Comparison of ENCODE assay signal across 10 cellular contexts in genomic region chr5:32274548-32275420, GRCh38. TPM values are rescaled to one million over a fixed set of nuclear protein-coding genes. Genes with fewer than 3 reads are reported as not detected.
DNase-seq lines count a peak whose midpoint lies in the region; ATAC-seq and TF ChIP-seq lines count a peak whose summit lies in the region.
"Had no signal": no experiment of that assay in that cellular context is flagged by ENCODE, and none has a peak within 500 bp of the region (broad histone marks: within the 10 kb centered on the region; RNA-seq: fewer than 3 reads in every experiment).

No MANE protein-coding gene starts in this region.

- intact Hi-C loops in stomach (cut with DNase I; ENCODE audit: low total_unique reads): no loop called here

- no peak overlapping the region for H3K9ac ChIP-seq in Karpas-422 (ENCODE audit: low read length)

- H3K27me3 ChIP-seq in Karpas-422 (ENCODE audit: low read length) (no peaks in the 10 kb centered on the region), brain microvascular endothelial cell (replicated peaks) (no peaks in the 10 kb centered on the region), layer of hippocampus (ENCODE audit: control insufficient read depth, insufficient read depth, low read length) (no peaks in the 10 kb centered on the region), stomach (no peaks in the 10 kb centered on the region)
- H3K27me3 ChIP-seq: left lung had no signal

- no peak for DNase-seq in Karpas-422
- DNase-seq in brain microvascular endothelial cell: peak; percentile 48
- DNase-seq in stomach: no peak
- DNase-seq in NCI-H187 treated with DMSO at 0.1 percent for 48 hours (lab: John Stamatoyannopoulos, UW): no peak
- DNase-seq in DMS153 treated with DMSO at 0.1 percent for 48 hours (lab: John Stamatoyannopoulos, UW; ENCODE audit: unreplicated experiment): no peak
- DNase-seq: activated naive CD4-positive, alpha-beta T cell treated with anti-CD3 and anti-CD28 coated beads, Interleukin-2, amount 10 ng/mL, durations not matched to agents 7 days and 5 days; left lung; NCI-H1417 treated with DMSO at 0.1 percent for 48 hours had no signal

- in situ Hi-C loops in brain microvascular endothelial cell (cut with HindIII; ENCODE audit: low pct_ligation_motif_present, low sequenced_read_pairs): no loop called here

- H3K4me2 ChIP-seq in Karpas-422 (ENCODE audit: low read depth, low read length, poor library complexity, severe bottlenecking): no peak overlapping the region

- no peak for TF ChIP-seq EP300 in stomach (IDR thresholded peaks at IDR 0.05)

- H4K20me1 ChIP-seq in Karpas-422 (ENCODE audit: insufficient read depth, low read depth, low read length): peaks cover 15% of the 10 kb centered on the region; the same call in 1 of the 2 replicates

- no peaks in the 10 kb centered on the region for H3K9me2 ChIP-seq in Karpas-422 (replicated peaks; ENCODE audit: insufficient read depth, low read length)

- 62 to 75% (median 66%) methylated on average over 11 of the region's 11 CpGs for WGBS in stomach, 5 donors

- H3K4me1 ChIP-seq in Karpas-422 (ENCODE audit: low read length): peaks cover 48% of the 10 kb centered on the region
- H3K4me1 ChIP-seq in stomach: peaks cover 30 to 58% (median 47%) of the 10 kb centered on the region in 4 donors

- H3K9me3 ChIP-seq in Karpas-422 (ENCODE audit: low read length) (no peaks in the 10 kb centered on the region), stomach (no peaks in the 10 kb centered on the region)
- H3K9me3 ChIP-seq: left lung had no signal

- no peak for TF ChIP-seq POLR2A in stomach (IDR thresholded peaks at IDR 0.05)

- peaks cover 78% of the 10 kb centered on the region for H3K79me2 ChIP-seq in Karpas-422 (ENCODE audit: low read length)

- H3K27ac ChIP-seq in Karpas-422 (ENCODE audit: low read length) (peak overlapping the region; percentile 90), brain microvascular endothelial cell (peak overlapping the region; percentile 69), layer of hippocampus (ENCODE audit: low read depth, low read length) (peak overlapping the region; percentile 62), stomach (peak overlapping the region; percentile 20 to 80 (median 38))

- H2AFZ ChIP-seq in Karpas-422 (ENCODE audit: low read length): no peak overlapping the region

- H3K36me3 ChIP-seq in Karpas-422 (ENCODE audit: insufficient read depth, low read length): peaks cover 51% of the 10 kb centered on the region
- H3K36me3 ChIP-seq in brain microvascular endothelial cell (replicated peaks): peaks cover 12% of the 10 kb centered on the region
- peaks cover 28 to 56% (median 53%) of the 10 kb centered on the region in 4 donors for H3K36me3 ChIP-seq in stomach

- TF ChIP-seq CTCF in brain microvascular endothelial cell (IDR thresholded peaks at IDR 0.05; ENCODE audit: low read depth, low read length, missing control alignments) (no peak), stomach (IDR thresholded peaks at IDR 0.05) (no peak)

- no peak for ATAC-seq in HG03571 (IDR thresholded peaks at IDR 0.05; ENCODE audit: unreplicated experiment)

- H3K4me3 ChIP-seq in Karpas-422 (ENCODE audit: low read length): no peak overlapping the region
- H3K4me3 ChIP-seq in brain microvascular endothelial cell (ENCODE audit: low read depth, low read length): no peak overlapping the region
- no peak overlapping the region for H3K4me3 ChIP-seq in stomach
- H3K4me3 ChIP-seq: left lung had no signal

RNA-seq across cellular contexts. Expression of gene MTMR12, which starts 38.0 kb away (rescaled TPM):
- total RNA-seq in Karpas-422 (2014; rRNA removed; shearing (Covaris generic); ENCODE audit: low replicate concordance): 63.4 and 126 TPM in 2 replicates
- total RNA-seq in stomach: 10 to 100 TPM; 35.6 to 51.9 (median 45.5) TPM
- 10 to 100 TPM in 2 of 3 donors, 1 to 10 TPM in 1; 7.2 to 15.0 (median 11.5) TPM for polyA plus RNA-seq in stomach

Comparison
In these comparisons a context has a peak if more than half of its experiments do, and no peak if none do; other contexts are left out.
1. H3K27ac ChIP-seq: peak in every context shown above with its lines; median percentile 90 in Karpas-422; 69 in brain microvascular endothelial cell; 62 in layer of hippocampus; 38 in stomach.